ENCODE assay signal across 8 cellular contexts in the genomic region with DNA sequence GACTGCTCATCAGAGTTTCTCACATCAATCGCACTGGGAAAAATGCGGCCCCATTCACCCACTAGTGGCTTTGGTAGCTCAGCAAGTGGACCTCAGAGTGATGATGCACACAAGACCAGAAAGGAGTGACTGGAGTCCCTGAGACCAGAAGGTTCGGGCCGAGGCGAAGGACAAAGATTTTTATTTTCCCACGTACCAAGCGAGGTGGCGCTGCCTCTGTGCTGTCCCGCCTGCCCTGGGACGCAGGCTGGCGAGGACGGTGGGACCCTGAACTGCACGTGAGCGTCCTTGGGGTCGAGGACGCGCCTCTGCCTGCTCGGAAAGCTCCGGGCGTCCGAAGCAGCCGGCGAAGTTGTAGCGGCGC. TPM values are rescaled to one million over a fixed set of nuclear protein-coding genes. Genes with fewer than 3 reads are reported as not detected.
A peak's percentile ranks its signal among the peaks of the same experiment; 100 is the strongest.
DNase-seq lines count a peak whose midpoint lies in the region; ATAC-seq and TF ChIP-seq lines count a peak whose summit lies in the region.
"Not testable (repeated sequence)": the region's sequence is repeated elsewhere in the genome, so short reads cannot be mapped to it uniquely, and the experiment has no call there.

No MANE protein-coding gene starts in this region.

- not testable (repeated sequence) for H3K27me3 Mint-ChIP-seq in IgD-negative memory B cell; activated CD4-positive, alpha-beta T cell treated with anti-CD3 and anti-CD28 coated beads, Interleukin-2, amount 10 ng/mL, durations not matched to agents 24 days and 14 days

- TF ChIP-seq CTCF in sigmoid colon (IDR thresholded peaks at IDR 0.05) = not testable (repeated sequence)

- WGBS in sigmoid colon, 2 donors = 0% methylated on average over 18 to 25 of the region's 25 CpGs

- H3K9me3 ChIP-seq in effector memory CD4-positive, alpha-beta T cell (ENCODE audit: control insufficient read depth, low read length); sigmoid colon: not testable (repeated sequence)

- H3K27ac Mint-ChIP-seq in IgD-negative memory B cell = peak overlapping the region; percentile 71 to 93 (median 81)
- peak overlapping the region; percentile 91 for H3K27ac Mint-ChIP-seq in activated CD4-positive, alpha-beta T cell treated with anti-CD3 and anti-CD28 coated beads, Interleukin-2, amount 10 ng/mL, durations not matched to agents 24 days and 14 days

- not testable (repeated sequence) for H3K36me3 Mint-ChIP-seq in IgD-negative memory B cell
- H3K36me3 Mint-ChIP-seq in activated CD4-positive, alpha-beta T cell treated with anti-CD3 and anti-CD28 coated beads, Interleukin-2, amount 10 ng/mL, durations not matched to agents 24 days and 14 days (ENCODE audit: low read depth) = peaks cover 18% of the 10 kb centered on the region

- peak; percentile 24 for ATAC-seq in GM18873 (IDR thresholded peaks at IDR 0.05; ENCODE audit: low FRiP score, unreplicated experiment)
- peak; percentile 27 for ATAC-seq in HG02623 (IDR thresholded peaks at IDR 0.05; ENCODE audit: unreplicated experiment)
- ATAC-seq in left colon = peak; percentile 58

- H3K4me3 Mint-ChIP-seq in IgD-negative memory B cell = peak overlapping the region; percentile 96 to 100 (median 100)
- peak overlapping the region; percentile 98 for H3K4me3 Mint-ChIP-seq in activated CD4-positive, alpha-beta T cell treated with anti-CD3 and anti-CD28 coated beads, Interleukin-2, amount 10 ng/mL, durations not matched to agents 24 days and 14 days

- not testable (repeated sequence) for TF ChIP-seq POLR2A in sigmoid colon (IDR thresholded peaks at IDR 0.05)

- not testable (repeated sequence) for TF ChIP-seq EP300 in sigmoid colon (IDR thresholded peaks at IDR 0.05)

- H3K4me1 ChIP-seq in effector memory CD4-positive, alpha-beta T cell (ENCODE audit: control insufficient read depth, insufficient read depth, low read length, poor library complexity, severe bottlenecking) = not testable (repeated sequence)
- H3K4me1 ChIP-seq in sigmoid colon = peaks cover 0 to 26% (median 17%) of the 10 kb centered on the region in 4 donors

- peaks cover 16 to 18% (median 16%) of the 10 kb centered on the region in 3 donors for H3K4me1 Mint-ChIP-seq in IgD-negative memory B cell
- peaks cover 26% of the 10 kb centered on the region for H3K4me1 Mint-ChIP-seq in activated CD4-positive, alpha-beta T cell treated with anti-CD3 and anti-CD28 coated beads, Interleukin-2, amount 10 ng/mL, durations not matched to agents 24 days and 14 days

- intact Hi-C loops in activated CD4-positive, alpha-beta T cell treated with anti-CD3 and anti-CD28 coated beads, Interleukin-2, amount 10 ng/mL, durations not matched to agents 24 days and 14 days (cut with micrococcal nuclease) = loop anchor here (2.0 kb wide), 1 partner anchor 59 kb away; the partner anchor contains the start of gene NCOA4
- intact Hi-C loops in left colon (cut with DNase I, micrococcal nuclease) = not testable (repeated sequence)
- intact Hi-C loops in sigmoid colon (cut with DNase I) = loop anchor here (10.0 kb wide), 1 partner anchor 53 kb away; no protein-coding TSS in a partner anchor

- H3K27ac ChIP-seq in effector memory CD4-positive, alpha-beta T cell (ENCODE audit: insufficient read depth, low read length, poor library complexity, severe bottlenecking) = peak overlapping the region; percentile 70
- H3K27ac ChIP-seq in sigmoid colon = peak overlapping the region; percentile 74 to 82 (median 80)

- H3K4me3 ChIP-seq in effector memory CD4-positive, alpha-beta T cell (ENCODE audit: insufficient read depth, low read depth, low read length, poor library complexity, severe bottlenecking) = peak overlapping the region; percentile 64
- H3K4me3 ChIP-seq in sigmoid colon = peak overlapping the region; percentile 54 to 87 (median 65)

- H3K27me3 ChIP-seq in effector memory CD4-positive, alpha-beta T cell (replicated peaks; ENCODE audit: control insufficient read depth, insufficient read depth, low read length, poor library complexity, severe bottlenecking); sigmoid colon: not testable (repeated sequence)

- H3K36me3 ChIP-seq in effector memory CD4-positive, alpha-beta T cell (ENCODE audit: control insufficient read depth, insufficient read depth, low read length); sigmoid colon: not testable (repeated sequence)

- H3K9me3 Mint-ChIP-seq in IgD-negative memory B cell; activated CD4-positive, alpha-beta T cell treated with anti-CD3 and anti-CD28 coated beads, Interleukin-2, amount 10 ng/mL, durations not matched to agents 24 days and 14 days: not testable (repeated sequence)

- DNase-seq in AG08395 (ENCODE audit: low spot score) (peak; percentile 1), left colon (peak in 1 of 2 donors; percentile 21)
- not testable (repeated sequence) for DNase-seq in activated CD4-positive, alpha-beta T cell treated with anti-CD3 and anti-CD28 coated beads, Interleukin-2, amount 10 ng/mL, durations not matched to agents 24 days and 14 days; effector memory CD4-positive, alpha-beta T cell; sigmoid colon

RNA-seq across cellular contexts. Expression of gene TIMM23, which starts 0.6 kb away (rescaled TPM):
- polyA plus RNA-seq in IgD-negative memory B cell = 57.9 TPM
- total RNA-seq in activated CD4-positive, alpha-beta T cell treated with anti-CD3 and anti-CD28 coated beads, Interleukin-2, amount 10 ng/mL, durations not matched to agents 24 days and 14 days = 105 and 110 TPM in 2 replicates
- total RNA-seq in left colon = 10 to 100 TPM; 37.4 to 50.3 TPM
- 10 to 100 TPM; 59.3 to 68.8 (median 64.5) TPM for total RNA-seq in sigmoid colon
- polyA plus RNA-seq in sigmoid colon = 10 to 100 TPM; 45.0 to 69.1 (median 66.8) TPM

RNA-seq across cellular contexts. Expression of gene NCOA4, which starts 58.7 kb away (rescaled TPM):
- polyA plus RNA-seq in IgD-negative memory B cell (110 TPM), sigmoid colon (100 to 1,000 TPM in 1 of 3 donors, 10 to 100 TPM in 2; 82.6 to 159 (median 97.3) TPM)
- total RNA-seq in activated CD4-positive, alpha-beta T cell treated with anti-CD3 and anti-CD28 coated beads, Interleukin-2, amount 10 ng/mL, durations not matched to agents 24 days and 14 days = 95.2 and 98.2 TPM in 2 replicates
- total RNA-seq in left colon (100 to 1,000 TPM; 172 to 204 TPM), sigmoid colon (100 to 1,000 TPM; 148 to 192 (median 150) TPM)
